23 cellular contexts compared by ENCODE assay signal in the genomic region with DNA sequence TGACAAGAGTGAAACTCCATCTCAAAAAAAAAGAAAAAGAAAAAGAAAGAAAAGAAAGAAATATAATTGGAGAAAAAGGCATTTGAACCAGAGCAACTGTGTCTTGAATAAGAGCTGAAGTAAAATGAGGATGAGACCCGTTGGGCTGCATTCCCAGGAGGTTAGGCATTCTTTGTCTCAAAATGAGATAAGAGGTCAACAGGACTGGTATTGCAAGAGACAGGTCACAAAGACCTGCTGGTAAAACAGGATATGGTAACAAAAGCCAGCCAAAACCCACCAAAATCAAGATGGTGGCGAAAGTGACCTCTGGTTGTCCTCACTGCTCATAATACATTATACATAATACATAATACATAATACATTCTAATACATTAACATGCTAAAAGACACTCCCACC.
"Had no signal": no experiment of that assay in that cellular context is flagged by ENCODE, and none has a peak within 500 bp of the region (broad histone marks: within the 10 kb centered on the region; RNA-seq: fewer than 3 reads in every experiment).

No MANE protein-coding gene starts in this region.

- H3K36me3 ChIP-seq: esophagus muscularis mucosa, gastrocnemius medialis, heart right ventricle, neutrophil, sigmoid colon, stomach, thoracic aorta, transverse colon had no signal

- H3K4me3 ChIP-seq: dorsolateral prefrontal cortex, esophagus muscularis mucosa, gastrocnemius medialis, heart right ventricle, mucosa of descending colon, sigmoid colon, skin epidermis, stomach, thoracic aorta, transverse colon had no signal

- H3K27me3 ChIP-seq: dorsolateral prefrontal cortex, esophagus muscularis mucosa, gastrocnemius medialis, heart right ventricle, neutrophil, sigmoid colon, stomach, transverse colon had no signal

- H3K27me3 Mint-ChIP-seq: naive thymus-derived CD8-positive, alpha-beta T cell had no signal

- H3K27ac Mint-ChIP-seq: naive thymus-derived CD8-positive, alpha-beta T cell had no signal

- ATAC-seq: gastrocnemius medialis; heart right ventricle; left colon; mucosa of descending colon; naive thymus-derived CD8-positive, alpha-beta T cell had no signal

- H3K27ac ChIP-seq: dorsolateral prefrontal cortex, epithelial cell of prostate, esophagus muscularis mucosa, gastrocnemius medialis, heart right ventricle, neutrophil, sigmoid colon, skin epidermis, stomach, thoracic aorta, transverse colon had no signal

- H3K4me3 Mint-ChIP-seq: naive thymus-derived CD8-positive, alpha-beta T cell had no signal

- DNase-seq: cortex of kidney; dorsolateral prefrontal cortex; effector CD8-positive, alpha-beta T cell; gastrocnemius medialis; heart right ventricle; hypothalamus; left colon; mammary epithelial cell; mucosa of descending colon; naive thymus-derived CD8-positive, alpha-beta T cell; posterior cingulate gyrus; sigmoid colon; stimulated activated CD4-positive, alpha-beta T cell treated with anti-CD3 and anti-CD28 coated beads, Interleukin-12 subunit alpha, Interleukin-12 subunit beta, amount 100 ng/mL, for 4 hours; stimulated activated naive CD4-positive, alpha-beta T cell; stomach; substantia nigra; transverse colon had no signal

- FAIRE-seq: endometrium had no signal

- H3K9me3 Mint-ChIP-seq: naive thymus-derived CD8-positive, alpha-beta T cell had no signal

- H3K9me3 ChIP-seq: esophagus muscularis mucosa, gastrocnemius medialis, heart right ventricle, mucosa of descending colon, neutrophil, sigmoid colon, stomach, thoracic aorta, transverse colon had no signal

- H3K4me1 ChIP-seq: esophagus muscularis mucosa, gastrocnemius medialis, sigmoid colon had no signal

- H3K36me3 Mint-ChIP-seq: naive thymus-derived CD8-positive, alpha-beta T cell had no signal
